8 cellular contexts compared by ENCODE assay signal in genomic region chr12:95623554-95624170, GRCh38.
DNase-seq lines count a peak whose midpoint lies in the region; ATAC-seq and TF ChIP-seq lines count a peak whose summit lies in the region.

No MANE protein-coding gene starts in this region.

- H3K36me3 ChIP-seq in Karpas-422 (ENCODE audit: insufficient read depth, low read length) = no peaks in the 10 kb centered on the region
- H3K36me3 ChIP-seq in neural progenitor cell = no peaks in the 10 kb centered on the region

- H4K20me1 ChIP-seq in Karpas-422 (ENCODE audit: insufficient read depth, low read depth, low read length) (no peaks in the 10 kb centered on the region), neural progenitor cell (ENCODE audit: low read depth) (no peaks in the 10 kb centered on the region)

- H3K9ac ChIP-seq in Karpas-422 (ENCODE audit: low read length) = no peak overlapping the region
- H3K9ac ChIP-seq in neural progenitor cell = no peak overlapping the region

- H3K4me1 Mint-ChIP-seq in neural progenitor cell = peaks cover 27% of the 10 kb centered on the region

- H3K4me1 ChIP-seq in Karpas-422 (ENCODE audit: low read length) (no peaks in the 10 kb centered on the region), neural progenitor cell (peaks cover 21% of the 10 kb centered on the region)

- no peak for ATAC-seq in GM18867 (IDR thresholded peaks at IDR 0.05; ENCODE audit: unreplicated experiment)

- H3K27ac Mint-ChIP-seq in neural progenitor cell = peak overlapping the region; percentile 79

- H3K36me3 Mint-ChIP-seq in neural progenitor cell = no peaks in the 10 kb centered on the region

- H3K4me3 ChIP-seq in Karpas-422 (ENCODE audit: low read length) = no peak overlapping the region
- H3K4me3 ChIP-seq in fibroblast of the aortic adventitia (ENCODE audit: low read depth, low read length) = no peak overlapping the region
- H3K4me3 ChIP-seq in neural progenitor cell = no peak overlapping the region

- no peak overlapping the region for H3K27ac ChIP-seq in Karpas-422 (ENCODE audit: low read length)
- peak overlapping the region; percentile 23 for H3K27ac ChIP-seq in neural progenitor cell

- DNase-seq in NK-92 treated with Interleukin-12 subunit alpha and Interleukin-12 subunit beta, amount 100 ng/mL, for 24 hours (lab: John Stamatoyannopoulos, UW) = peak; percentile 4
- DNase-seq in NK-92 (lab: John Stamatoyannopoulos, UW; ENCODE audit: unreplicated experiment) = no peak
- peak; percentile 77 for DNase-seq in Karpas-422
- DNase-seq in activated CD4-positive, alpha-beta T cell treated with anti-CD3 and anti-CD28 coated beads, Interleukin-2, amount 50 U/mL, for 4 hours = peak; percentile 7 to 12
- DNase-seq in fibroblast of the aortic adventitia (ENCODE audit: low read depth) = peak; percentile 93
- DNase-seq in neural progenitor cell (ENCODE audit: low spot score) = peak; percentile 92
- DNase-seq in MV-4-11 (lab: John Stamatoyannopoulos, UW) = no peak

- H3K9me2 ChIP-seq in Karpas-422 (replicated peaks; ENCODE audit: insufficient read depth, low read length) = no peaks in the 10 kb centered on the region

- TF ChIP-seq CTCF in fibroblast of the aortic adventitia (IDR thresholded peaks at IDR 0.05; ENCODE audit: insufficient read depth, low read length) = peak; percentile 75
- TF ChIP-seq CTCF in neural progenitor cell (IDR thresholded peaks at IDR 0.05) = peak; percentile 89

- no peak overlapping the region for H3K4me2 ChIP-seq in Karpas-422 (ENCODE audit: low read depth, low read length, poor library complexity, severe bottlenecking)
- peak overlapping the region; percentile 23 for H3K4me2 ChIP-seq in neural progenitor cell

- H3F3A ChIP-seq in neural progenitor cell (ENCODE audit: low read depth) = peaks cover 8% of the 10 kb centered on the region

- H3K27me3 Mint-ChIP-seq in neural progenitor cell (ENCODE audit: insufficient read depth, low read depth) = peaks cover 2% of the 10 kb centered on the region

- H2AFZ ChIP-seq in Karpas-422 (ENCODE audit: low read length) = no peak overlapping the region
- peak overlapping the region; percentile 5 for H2AFZ ChIP-seq in neural progenitor cell (replicated peaks)

- H3K9me3 Mint-ChIP-seq in neural progenitor cell = no peaks in the 10 kb centered on the region

- H3K9me3 ChIP-seq in Karpas-422 (ENCODE audit: low read length) (no peaks in the 10 kb centered on the region), neural progenitor cell (ENCODE audit: low read depth) (no peaks in the 10 kb centered on the region)

- H3K27me3 ChIP-seq in Karpas-422 (ENCODE audit: low read length) (no peaks in the 10 kb centered on the region), neural progenitor cell (no peaks in the 10 kb centered on the region)

- H3K4me3 Mint-ChIP-seq in neural progenitor cell = no peak overlapping the region

- H3K79me2 ChIP-seq in Karpas-422 (ENCODE audit: low read length) (no peaks in the 10 kb centered on the region), neural progenitor cell (ENCODE audit: low read depth) (no peaks in the 10 kb centered on the region)

Comparison
In these comparisons a context has a peak if more than half of its experiments do, and no peak if none do; other contexts are left out.
1. DNase-seq: peak in NK-92 treated with Interleukin-12 subunit alpha and Interleukin-12 subunit beta, amount 100 ng/mL, for 24 hours (single experiment), Karpas-422 (single experiment), activated CD4-positive, alpha-beta T cell treated with anti-CD3 and anti-CD28 coated beads, Interleukin-2, amount 50 U/mL, for 4 hours (2 of 2), fibroblast of the aortic adventitia (single experiment) and neural progenitor cell (single experiment); none in NK-92 (single experiment) and MV-4-11 (single experiment).